8 cellular contexts compared by ENCODE assay signal in genomic region chrX:154409222-154409871, GRCh38. TPM values are rescaled to one million over a fixed set of nuclear protein-coding genes. Genes with fewer than 3 reads are reported as not detected.
DNase-seq lines count a peak whose midpoint lies in the region; ATAC-seq, FAIRE-seq and TF ChIP-seq lines count a peak whose summit lies in the region.

A gene with protein sequence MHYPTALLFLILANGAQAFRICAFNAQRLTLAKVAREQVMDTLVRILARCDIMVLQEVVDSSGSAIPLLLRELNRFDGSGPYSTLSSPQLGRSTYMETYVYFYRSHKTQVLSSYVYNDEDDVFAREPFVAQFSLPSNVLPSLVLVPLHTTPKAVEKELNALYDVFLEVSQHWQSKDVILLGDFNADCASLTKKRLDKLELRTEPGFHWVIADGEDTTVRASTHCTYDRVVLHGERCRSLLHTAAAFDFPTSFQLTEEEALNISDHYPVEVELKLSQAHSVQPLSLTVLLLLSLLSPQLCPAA (minus strand): TSS chrX:154409254. CDS start chrX:154405568, 3,686 bp downstream.

- intact Hi-C loops in HepG2 (cut with micrococcal nuclease; ENCODE audit: unreplicated experiment) = no loop called here

- H4K20me1 ChIP-seq in HepG2 (ENCODE audit: insufficient read depth, low read length) = no peaks in the 10 kb centered on the region

- TF ChIP-seq CTCF in RWPE2 (IDR thresholded peaks at IDR 0.05; ENCODE audit: poor library complexity, severe bottlenecking) (no peak), HepG2 (CRISPR knock-in tag; IDR thresholded peaks at IDR 0.05) (no peak), subcutaneous adipose tissue (IDR thresholded peaks at IDR 0.05; ENCODE audit: low read depth) (no peak)

- no TSS peak for BruUV-seq in HepG2 (replicated peaks; lab: Mats Ljungman, UMichigan)

- TF ChIP-seq RAD21 in HepG2 (CRISPR knock-in tag; IDR thresholded peaks at IDR 0.05) = no peak

- in situ Hi-C loops in HepG2 (cut with HindIII; ENCODE audit: extremely low pct_ligation_motif_present, low pct_unique_long_range_greater_than_20kb) = loop anchor here (25.0 kb wide), 1 partner anchor 128 kb away; the partner anchor contains the start of genes G6PD and IKBKG

- peak; percentile 85 for FAIRE-seq in HepG2 (lab: Jason Lieb, UNC)

- H3K27ac ChIP-seq in RWPE2 (ENCODE audit: poor library complexity, severe bottlenecking) (peak within 1 kb of the TSS; percentile 88), HepG2 (ENCODE audit: extremely low read length, insufficient read depth, low read length) (peak within 1 kb of the TSS; percentile 52)

- H3K4me2 ChIP-seq in HepG2 (ENCODE audit: low read depth, low read length) = peak within 1 kb of the TSS; percentile 84

- H3K4me3 ChIP-seq in RWPE2 (ENCODE audit: severe bottlenecking) = peak within 1 kb of the TSS; percentile 33
- H3K4me3 ChIP-seq in HepG2 (replicated peaks in 1 of 3; ENCODE audit: insufficient read depth in 1 of 3, low read depth in 2 of 3, low read length in 3 of 3) = peak within 1 kb of the TSS; percentile 43 to 74 (median 53)

- ATAC-seq in GM21737 (IDR thresholded peaks at IDR 0.05; ENCODE audit: unreplicated experiment) (peak; percentile 39), RWPE2 (ENCODE audit: low read depth) (peak; percentile 88), HepG2 (peak; percentile 91), HG03469 (IDR thresholded peaks at IDR 0.05; ENCODE audit: unreplicated experiment) (no peak)

- TF ChIP-seq POLR2A in HepG2 (IDR thresholded peaks at IDR 0.05; ENCODE audit: insufficient read depth in 1 of 2, low read depth in 2 of 2, low read length in 2 of 2) = peak in 1 of 2 experiments; percentile 58; a peak in 2 of 4 replicates

- H2AFZ ChIP-seq in HepG2 (ENCODE audit: low read length) = no peak within 1 kb of the TSS

- H3K36me3 ChIP-seq in RWPE2 (ENCODE audit: low read depth) (0 out of 2 replicates have a peak, but pooled peaks cover 12% of the 10 kb centered on the region), HepG2 (replicated peaks in 1 of 2; ENCODE audit: control insufficient read depth in 1 of 2, insufficient read depth in 2 of 2, low read length in 2 of 2) (0 out of 5 replicates have a peak, but pooled peaks cover 0 to 4% of the 10 kb centered on the region in 2 experiments)

- H3K9me3 ChIP-seq in RWPE2 (ENCODE audit: severe bottlenecking) (no peaks in the 10 kb centered on the region), HepG2 (ENCODE audit: low read length) (no peaks in the 10 kb centered on the region)

- no peaks in the 10 kb centered on the region for H3K79me2 ChIP-seq in HepG2 (ENCODE audit: insufficient read depth, low read length)

- H3K4me1 ChIP-seq in RWPE2 (ENCODE audit: insufficient read depth, poor library complexity, severe bottlenecking) (peaks cover 3% of the 10 kb centered on the region), HepG2 (ENCODE audit: insufficient read depth, low read length) (peaks cover 25% of the 10 kb centered on the region)

- H3K27me3 ChIP-seq in RWPE2 (ENCODE audit: insufficient read depth, poor library complexity, severe bottlenecking) = no peaks in the 10 kb centered on the region
- H3K27me3 ChIP-seq in HepG2 (ENCODE audit: control insufficient read depth in 1 of 2, insufficient read depth in 2 of 2, low read length in 2 of 2) = no peaks in the 10 kb centered on the region

- TF ChIP-seq EP300 in HepG2 (IDR thresholded peaks at IDR 0.05; ENCODE audit: low read depth in 2 of 2, low read length in 2 of 2) = no peak
- TF ChIP-seq EP300 in HepG2 (CRISPR knock-in tag; IDR thresholded peaks at IDR 0.05; ENCODE audit: borderline replicate concordance) = no peak

- peak; percentile 87 for DNase-seq in CD1c-positive myeloid dendritic cell (ENCODE audit: extremely low spot score)
- DNase-seq in RWPE2 (ENCODE audit: low spot score) = peak; percentile 92
- DNase-seq in dedifferentiated amniotic fluid mesenchymal stem cell (ENCODE audit: extremely low spot score) = peak; percentile 22
- peak; percentile 83 for DNase-seq in HepG2 (ENCODE audit: low spot score)
- no peak for DNase-seq in NCI-H2171 (lab: John Stamatoyannopoulos, UW)

- POLR2A ChIA-PET in HepG2 (lab: Yijun Ruan, JAX) = interaction anchor here (1.0 to 4.9 kb wide), 6 partner anchors 10 to 133 kb away, joined by 3 to 75 read pairs (median 5); partner anchors contain the start of genes ATP6AP1, RPL10 and SLC10A3

- H3K9ac ChIP-seq in HepG2 (ENCODE audit: insufficient read depth, low read depth, low read length) = peak within 1 kb of the TSS; percentile 75

- 36% methylated on average over 3 of the region's 26 CpGs for whole genome bisulfite sequencing in HepG2 (ENCODE audit: low lambda C conversion rate)

- CTCF ChIA-PET in HepG2 (lab: Yijun Ruan, JAX; ENCODE audit: low intra/inter-chr PET ratio, low total read pairs) = no interaction called here

TF ChIP-seq in HepG2, 621 proteins besides CTCF, POLR2A, EP300 and RAD21 (continues in another document):
- TF ChIP-seq KLF16 (CRISPR knock-in tag; IDR thresholded peaks at IDR 0.05) (0 out of 4 replicates have a peak, but pooled peaks of 1 of the 2 experiments have one; percentile 22), SRY (CRISPR knock-in tag; IDR thresholded peaks at IDR 0.05) (0 out of 2 replicates have a peak, but pooled peaks have one; percentile 42), ZNF121 (CRISPR knock-in tag; IDR thresholded peaks at IDR 0.05) (peak; percentile 23; the same call in 1 of the 2 replicates)
- TF ChIP-seq, protein P1, sequence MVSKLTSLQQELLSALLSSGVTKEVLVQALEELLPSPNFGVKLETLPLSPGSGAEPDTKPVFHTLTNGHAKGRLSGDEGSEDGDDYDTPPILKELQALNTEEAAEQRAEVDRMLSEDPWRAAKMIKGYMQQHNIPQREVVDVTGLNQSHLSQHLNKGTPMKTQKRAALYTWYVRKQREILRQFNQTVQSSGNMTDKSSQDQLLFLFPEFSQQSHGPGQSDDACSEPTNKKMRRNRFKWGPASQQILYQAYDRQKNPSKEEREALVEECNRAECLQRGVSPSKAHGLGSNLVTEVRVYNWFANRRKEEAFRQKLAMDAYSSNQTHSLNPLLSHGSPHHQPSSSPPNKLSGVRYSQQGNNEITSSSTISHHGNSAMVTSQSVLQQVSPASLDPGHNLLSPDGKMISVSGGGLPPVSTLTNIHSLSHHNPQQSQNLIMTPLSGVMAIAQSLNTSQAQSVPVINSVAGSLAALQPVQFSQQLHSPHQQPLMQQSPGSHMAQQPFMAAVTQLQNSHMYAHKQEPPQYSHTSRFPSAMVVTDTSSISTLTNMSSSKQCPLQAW (CRISPR knock-in tag; IDR thresholded peaks at IDR 0.05) = 0 out of 2 replicates have a peak, but pooled peaks have one; percentile 21
- TF ChIP-seq, protein P2, sequence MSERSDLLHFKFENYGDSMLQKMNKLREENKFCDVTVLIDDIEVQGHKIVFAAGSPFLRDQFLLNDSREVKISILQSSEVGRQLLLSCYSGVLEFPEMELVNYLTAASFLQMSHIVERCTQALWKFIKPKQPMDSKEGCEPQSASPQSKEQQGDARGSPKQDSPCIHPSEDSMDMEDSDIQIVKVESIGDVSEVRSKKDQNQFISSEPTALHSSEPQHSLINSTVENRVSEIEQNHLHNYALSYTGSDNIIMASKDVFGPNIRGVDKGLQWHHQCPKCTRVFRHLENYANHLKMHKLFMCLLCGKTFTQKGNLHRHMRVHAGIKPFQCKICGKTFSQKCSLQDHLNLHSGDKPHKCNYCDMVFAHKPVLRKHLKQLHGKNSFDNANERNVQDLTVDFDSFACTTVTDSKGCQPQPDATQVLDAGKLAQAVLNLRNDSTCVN (CRISPR knock-in tag; IDR thresholded peaks at IDR 0.05; ENCODE audit: borderline replicate concordance) = no peak
- TF ChIP-seq, protein P3, sequence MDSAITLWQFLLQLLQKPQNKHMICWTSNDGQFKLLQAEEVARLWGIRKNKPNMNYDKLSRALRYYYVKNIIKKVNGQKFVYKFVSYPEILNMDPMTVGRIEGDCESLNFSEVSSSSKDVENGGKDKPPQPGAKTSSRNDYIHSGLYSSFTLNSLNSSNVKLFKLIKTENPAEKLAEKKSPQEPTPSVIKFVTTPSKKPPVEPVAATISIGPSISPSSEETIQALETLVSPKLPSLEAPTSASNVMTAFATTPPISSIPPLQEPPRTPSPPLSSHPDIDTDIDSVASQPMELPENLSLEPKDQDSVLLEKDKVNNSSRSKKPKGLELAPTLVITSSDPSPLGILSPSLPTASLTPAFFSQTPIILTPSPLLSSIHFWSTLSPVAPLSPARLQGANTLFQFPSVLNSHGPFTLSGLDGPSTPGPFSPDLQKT (CRISPR knock-in tag; IDR thresholded peaks at IDR 0.05; ENCODE audit: borderline replicate concordance) = no peak

RNA-seq across cellular contexts. Expression of the gene that starts here (rescaled TPM):
- total RNA-seq in HepG2 (2016; rRNA removed; fragmentation: Illumina TruSeq; extraction: Trizol) = 4.6 and 4.7 TPM in 2 replicates
- 3.2 and 3.4 TPM in 2 replicates for total RNA-seq in HepG2 (2016; cell fraction: cytosol; rRNA removed; fragmentation: Illumina TruSeq; extraction: Trizol; ENCODE audit: low read depth)
- 3.9 and 5.0 TPM in 2 replicates for total RNA-seq in HepG2 (2016; cell fraction: insoluble cytoplasmic fraction; rRNA removed; fragmentation: Illumina TruSeq; extraction: Trizol)
- 8.0 and 8.2 TPM in 2 replicates for total RNA-seq in HepG2 (2016; cell fraction: membrane; rRNA removed; fragmentation: Illumina TruSeq; extraction: Trizol)
- total RNA-seq in HepG2 (2016; cell fraction: nucleus; rRNA removed; fragmentation: Illumina TruSeq; extraction: Trizol) = 5.1 and 5.8 TPM in 2 replicates
- 12.3 and 16.5 TPM in 2 replicates for polyA plus RNA-seq in HepG2 (2011; rRNA removed)
- polyA plus RNA-seq in HepG2 (2011; cell fraction: cytosol; rRNA removed) = 13.3 and 15.2 TPM in 2 replicates
- polyA plus RNA-seq in HepG2 (2011; cell fraction: nucleus; rRNA removed) = 17.5 and 18.0 TPM in 2 replicates
- polyA plus RNA-seq in HepG2 (2012) = 8.0 and 11.7 TPM in 2 replicates
- 4.0 and 4.8 TPM in 2 replicates for polyA plus RNA-seq in HepG2 (2016; cell fraction: cytosol; fragmentation: Illumina TruSeq; extraction: Trizol; ENCODE audit: low read depth)
- polyA plus RNA-seq in HepG2 (2016; cell fraction: insoluble cytoplasmic fraction; fragmentation: Illumina TruSeq; extraction: Trizol; ENCODE audit: low read depth) = 4.8 and 4.9 TPM in 2 replicates
- polyA plus RNA-seq in HepG2 (2016; cell fraction: membrane; fragmentation: Illumina TruSeq; extraction: Trizol; ENCODE audit: low read depth) = 9.1 and 9.5 TPM in 2 replicates
- polyA plus RNA-seq in HepG2 (2016; cell fraction: nucleus; fragmentation: Illumina TruSeq; extraction: Trizol; ENCODE audit: insufficient read depth, low read depth) = 5.5 and 8.8 TPM in 2 replicates
- 24.1 and 42.4 TPM in 2 replicates for polyA minus RNA-seq in HepG2 (2011; rRNA and poly(A)+ RNA removed; ENCODE audit: low replicate concordance)
- polyA minus RNA-seq in HepG2 (2011; cell fraction: cytosol; rRNA and poly(A)+ RNA removed) = 5.9 and 6.7 TPM in 2 replicates
- polyA minus RNA-seq in HepG2 (2011; cell fraction: nucleus; rRNA and poly(A)+ RNA removed) = 4.2 and 5.0 TPM in 2 replicates
- total RNA-seq in subcutaneous adipose tissue = 10 to 100 TPM; 22.2 to 42.8 (median 38.0) TPM
